Comparison of ENCODE assay signal across 27 cellular contexts in genomic region chr7:41974835-41975234, GRCh38.
"Had no signal": no experiment of that assay in that cellular context is flagged by ENCODE, and none has a peak within 500 bp of the region (broad histone marks: within the 10 kb centered on the region; RNA-seq: fewer than 3 reads in every experiment).

No MANE protein-coding gene starts in this region.

- H3K36me3 ChIP-seq: adrenal gland, neutrophil, transverse colon had no signal

- H3K4me1 ChIP-seq: adrenal gland had no signal

- ATAC-seq: heart left ventricle; left lobe of liver; mucosa of descending colon; natural killer cell treated with Interleukin-12 subunit alpha and Interleukin-12 subunit beta and Interleukin-15 and Interleukin-18, amount 100 ng/mL, for 72 hours; sciatic nerve; stimulated activated naive CD8-positive, alpha-beta T cell treated with anti-CD3 and anti-CD28 coated beads, Interleukin-15, Interleukin-2, amounts not matched to agents 100 U/mL and 50 U/mL, for 24 hours had no signal

- H3K4me3 ChIP-seq: adrenal gland, ascending aorta, heart left ventricle, lower lobe of right lung, mucosa of descending colon, skin epidermis, testis, transverse colon, vagina had no signal

- H3K27me3 ChIP-seq: adrenal gland, ascending aorta, heart left ventricle, testis, transverse colon, vagina had no signal

- H3K27ac ChIP-seq: adrenal gland, ascending aorta, epithelial cell of prostate, heart left ventricle, lower lobe of right lung, neutrophil, skin epidermis, testis, transverse colon, vagina had no signal

- H3K36me3 Mint-ChIP-seq: activated naive CD8-positive, alpha-beta T cell; natural killer cell treated with Interleukin-12 subunit alpha and Interleukin-12 subunit beta and Interleukin-15 and Interleukin-18, amount 100 ng/mL, for 72 hours had no signal

- DNase-seq: activated CD4-positive, alpha-beta T cell treated with anti-CD3 and anti-CD28 coated beads for 4 hours; activated CD4-positive, alpha-beta T cell treated with anti-CD3 and anti-CD28 coated beads, Interleukin-2, amount 50 U/mL, for 4 hours; activated CD4-positive, CD25-positive, alpha-beta regulatory T cell; activated effector memory CD4-positive, alpha-beta T cell treated with Interleukin-2 at 50 U/mL for 16 hours; activated naive CD4-positive, alpha-beta T cell treated with Interleukin-2 at 50 U/mL for 16 hours; adrenal gland; heart left ventricle; kidney glomerular epithelial cell; lower lobe of right lung; mesendoderm; mucosa of descending colon; stimulated activated CD4-positive, alpha-beta T cell treated with anti-CD3 and anti-CD28 coated beads, Interleukin-12 subunit alpha, Interleukin-12 subunit beta, amount 100 ng/mL, for 4 hours; stimulated activated CD4-positive, alpha-beta T cell treated with anti-CD3 and anti-CD28 coated beads, Interleukin-4, amount 100 ng/mL, for 1 hour; stimulated activated naive CD8-positive, alpha-beta T cell treated with anti-CD3 and anti-CD28 coated beads, Interleukin-15, Interleukin-2, amounts not matched to agents 100 U/mL and 50 U/mL, for 24 hours; testis; transverse colon had no signal

- H3K4me3 Mint-ChIP-seq: activated naive CD8-positive, alpha-beta T cell; brain; natural killer cell treated with Interleukin-12 subunit alpha and Interleukin-12 subunit beta and Interleukin-15 and Interleukin-18, amount 100 ng/mL, for 72 hours had no signal

- H3K27me3 Mint-ChIP-seq: activated naive CD8-positive, alpha-beta T cell; brain had no signal

- H3K9me3 ChIP-seq: adrenal gland, ascending aorta, heart left ventricle, lower lobe of right lung, mucosa of descending colon, neutrophil, testis, transverse colon, vagina had no signal

- H3K9me3 Mint-ChIP-seq: brain; natural killer cell treated with Interleukin-12 subunit alpha and Interleukin-12 subunit beta and Interleukin-15 and Interleukin-18, amount 100 ng/mL, for 72 hours had no signal

- H3K27ac Mint-ChIP-seq: activated naive CD8-positive, alpha-beta T cell; brain; natural killer cell treated with Interleukin-12 subunit alpha and Interleukin-12 subunit beta and Interleukin-15 and Interleukin-18, amount 100 ng/mL, for 72 hours; progenitor cell of endocrine pancreas had no signal
